ENCODE assay signal across 10 cellular contexts in the genomic region with DNA sequence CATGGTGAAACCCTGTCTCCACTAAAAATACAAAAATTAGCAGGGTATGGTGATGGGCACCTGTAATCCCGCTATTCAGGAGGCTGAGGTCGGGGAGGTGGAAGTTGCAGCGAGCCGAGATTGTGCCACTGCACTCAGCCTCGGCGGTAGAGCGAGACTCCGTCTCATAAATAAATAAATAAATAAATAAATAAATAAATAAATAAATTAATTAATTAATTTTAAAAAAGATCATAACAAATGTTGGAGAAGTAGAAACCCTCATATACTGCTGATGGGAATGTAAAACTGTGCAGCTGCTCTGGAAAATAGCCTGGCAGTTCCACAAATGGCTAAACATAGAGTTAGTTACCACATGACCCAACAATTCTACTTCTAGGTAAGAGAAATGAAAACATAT. TPM values are rescaled to one million over a fixed set of nuclear protein-coding genes. Genes with fewer than 3 reads are reported as not detected.
"Had no signal": no experiment of that assay in that cellular context is flagged by ENCODE, and none has a peak within 500 bp of the region (broad histone marks: within the 10 kb centered on the region; RNA-seq: fewer than 3 reads in every experiment).

No MANE protein-coding gene starts in this region.

- H3K4me1 ChIP-seq: HAP-1 had no signal

- DNase-seq: GM23248, GOT3, H7, KBM-7 had no signal

- H3K4me3 ChIP-seq: GM23248, HAP-1 had no signal

- H3K4me2 ChIP-seq: KMS-11 had no signal

- H3K27ac ChIP-seq: GM23248, HL-60, KMS-11 had no signal

- ATAC-seq: HCT116, HepG2 had no signal

- FAIRE-seq: HepG2 had no signal

- H3K9me3 ChIP-seq: HAP-1 had no signal

- H3K36me3 ChIP-seq: HAP-1 had no signal

RNA-seq across cellular contexts. Expression of a gene that starts 39.3 kb away (rescaled TPM):
- polyA plus RNA-seq: IgD-negative memory B cell had no signal
